1 cellular context compared by ENCODE assay signal in the genomic region with DNA sequence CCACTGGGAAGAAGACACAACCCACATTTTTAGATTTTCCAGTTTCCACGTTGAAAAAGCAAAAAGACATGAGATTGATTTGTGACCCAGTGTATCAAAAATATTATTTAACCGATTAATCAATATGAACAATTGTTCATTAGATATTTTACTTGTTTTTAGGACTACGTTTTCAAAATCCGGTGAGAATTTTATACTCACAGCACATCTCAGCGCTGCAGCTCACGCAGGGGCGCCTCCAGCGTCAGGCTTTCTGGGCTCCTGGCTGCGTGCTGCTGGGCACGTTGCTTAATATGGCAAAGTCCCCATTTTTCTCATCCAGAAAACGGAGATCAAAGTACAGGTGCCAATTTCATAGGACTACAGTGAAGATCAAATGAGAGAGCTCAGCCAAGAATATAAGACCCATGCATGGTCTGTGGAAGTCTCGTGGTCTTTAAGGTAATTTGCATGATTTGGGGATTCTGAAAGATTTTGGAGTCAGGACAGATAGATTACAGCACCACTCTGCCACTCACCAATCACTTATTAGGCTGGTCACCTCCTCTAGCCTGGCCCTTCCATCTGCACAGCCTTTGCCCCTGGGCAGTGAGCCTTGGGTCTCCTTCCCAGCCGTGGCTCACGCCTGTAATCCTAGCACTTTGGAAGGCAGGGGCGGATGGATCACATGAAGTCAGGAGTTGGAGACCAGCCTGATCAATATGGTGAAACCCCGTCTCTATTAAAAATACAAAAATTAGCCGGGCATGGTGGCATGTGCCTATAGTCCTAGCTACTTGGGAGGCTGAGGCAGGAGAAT.
TF ChIP-seq lines count a peak whose summit lies in the region.

No MANE protein-coding gene starts in this region.

TF ChIP-seq in HepG2, 621 proteins besides CTCF, POLR2A, EP300 and RAD21 (continued from another document and continues in another):
- TF ChIP-seq JDP2 (CRISPR knock-in tag; IDR thresholded peaks at IDR 0.05; ENCODE audit: borderline replicate concordance) (no peak), NR2F1 (CRISPR knock-in tag; IDR thresholded peaks at IDR 0.05) (no peak), ASH2L (IDR thresholded peaks at IDR 0.05; ENCODE audit: insufficient read length, low read depth, low read length) (peak; percentile 30), ZSCAN31 (CRISPR knock-in tag; IDR thresholded peaks at IDR 0.05; ENCODE audit: low read depth) (no peak), SAP130 (CRISPR knock-in tag; IDR thresholded peaks at IDR 0.05; ENCODE audit: low read depth) (0 out of 2 replicates have a peak, but pooled peaks have one; percentile 0), JUNB (CRISPR knock-in tag; IDR thresholded peaks at IDR 0.05; ENCODE audit: borderline replicate concordance) (no peak), ZFP36L2 (CRISPR knock-in tag; IDR thresholded peaks at IDR 0.05) (no peak), KLF11 (CRISPR knock-in tag; IDR thresholded peaks at IDR 0.05) (0 out of 2 replicates have a peak, but pooled peaks have one; percentile 6), ZMYM3 (CRISPR knock-in tag; IDR thresholded peaks at IDR 0.05) (no peak), ZKSCAN1 (IDR thresholded peaks at IDR 0.05; ENCODE audit: low read length) (no peak), GTF2F1 (IDR thresholded peaks at IDR 0.05; ENCODE audit: low read length) (no peak), SP5 (CRISPR knock-in tag; IDR thresholded peaks at IDR 0.05; ENCODE audit: borderline replicate concordance, low read depth) (no peak), YEATS4 (CRISPR knock-in tag; IDR thresholded peaks at IDR 0.05; ENCODE audit: borderline replicate concordance) (no peak), JUN (CRISPR knock-in tag; IDR thresholded peaks at IDR 0.05) (no peak), ARNTL (CRISPR knock-in tag; IDR thresholded peaks at IDR 0.05) (no peak), HNF4G (IDR thresholded peaks at IDR 0.05; ENCODE audit: borderline replicate concordance, low read depth, low read length) (peak; percentile 31; the same call in 1 of the 2 replicates), HNF4G (CRISPR knock-in tag; IDR thresholded peaks at IDR 0.05; ENCODE audit: borderline replicate concordance, low read depth) (no peak; the same call in 1 of the 2 replicates)
- TF ChIP-seq, protein P1, sequence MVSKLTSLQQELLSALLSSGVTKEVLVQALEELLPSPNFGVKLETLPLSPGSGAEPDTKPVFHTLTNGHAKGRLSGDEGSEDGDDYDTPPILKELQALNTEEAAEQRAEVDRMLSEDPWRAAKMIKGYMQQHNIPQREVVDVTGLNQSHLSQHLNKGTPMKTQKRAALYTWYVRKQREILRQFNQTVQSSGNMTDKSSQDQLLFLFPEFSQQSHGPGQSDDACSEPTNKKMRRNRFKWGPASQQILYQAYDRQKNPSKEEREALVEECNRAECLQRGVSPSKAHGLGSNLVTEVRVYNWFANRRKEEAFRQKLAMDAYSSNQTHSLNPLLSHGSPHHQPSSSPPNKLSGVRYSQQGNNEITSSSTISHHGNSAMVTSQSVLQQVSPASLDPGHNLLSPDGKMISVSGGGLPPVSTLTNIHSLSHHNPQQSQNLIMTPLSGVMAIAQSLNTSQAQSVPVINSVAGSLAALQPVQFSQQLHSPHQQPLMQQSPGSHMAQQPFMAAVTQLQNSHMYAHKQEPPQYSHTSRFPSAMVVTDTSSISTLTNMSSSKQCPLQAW (CRISPR knock-in tag; IDR thresholded peaks at IDR 0.05), result no peak
- TF ChIP-seq, protein P2, sequence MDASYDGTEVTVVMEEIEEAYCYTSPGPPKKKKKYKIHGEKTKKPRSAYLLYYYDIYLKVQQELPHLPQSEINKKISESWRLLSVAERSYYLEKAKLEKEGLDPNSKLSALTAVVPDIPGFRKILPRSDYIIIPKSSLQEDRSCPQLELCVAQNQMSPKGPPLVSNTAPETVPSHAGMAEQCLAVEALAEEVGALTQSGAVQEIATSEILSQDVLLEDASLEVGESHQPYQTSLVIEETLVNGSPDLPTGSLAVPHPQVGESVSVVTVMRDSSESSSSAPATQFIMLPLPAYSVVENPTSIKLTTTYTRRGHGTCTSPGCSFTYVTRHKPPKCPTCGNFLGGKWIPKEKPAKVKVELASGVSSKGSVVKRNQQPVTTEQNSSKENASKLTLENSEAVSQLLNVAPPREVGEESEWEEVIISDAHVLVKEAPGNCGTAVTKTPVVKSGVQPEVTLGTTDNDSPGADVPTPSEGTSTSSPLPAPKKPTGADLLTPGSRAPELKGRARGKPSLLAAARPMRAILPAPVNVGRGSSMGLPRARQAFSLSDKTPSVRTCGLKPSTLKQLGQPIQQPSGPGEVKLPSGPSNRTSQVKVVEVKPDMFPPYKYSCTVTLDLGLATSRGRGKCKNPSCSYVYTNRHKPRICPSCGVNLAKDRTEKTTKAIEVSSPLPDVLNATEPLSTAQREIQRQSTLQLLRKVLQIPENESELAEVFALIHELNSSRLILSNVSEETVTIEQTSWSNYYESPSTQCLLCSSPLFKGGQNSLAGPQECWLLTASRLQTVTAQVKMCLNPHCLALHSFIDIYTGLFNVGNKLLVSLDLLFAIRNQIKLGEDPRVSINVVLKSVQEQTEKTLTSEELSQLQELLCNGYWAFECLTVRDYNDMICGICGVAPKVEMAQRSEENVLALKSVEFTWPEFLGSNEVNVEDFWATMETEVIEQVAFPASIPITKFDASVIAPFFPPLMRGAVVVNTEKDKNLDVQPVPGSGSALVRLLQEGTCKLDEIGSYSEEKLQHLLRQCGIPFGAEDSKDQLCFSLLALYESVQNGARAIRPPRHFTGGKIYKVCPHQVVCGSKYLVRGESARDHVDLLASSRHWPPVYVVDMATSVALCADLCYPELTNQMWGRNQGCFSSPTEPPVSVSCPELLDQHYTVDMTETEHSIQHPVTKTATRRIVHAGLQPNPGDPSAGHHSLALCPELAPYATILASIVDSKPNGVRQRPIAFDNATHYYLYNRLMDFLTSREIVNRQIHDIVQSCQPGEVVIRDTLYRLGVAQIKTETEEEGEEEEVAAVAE (CRISPR knock-in tag; IDR thresholded peaks at IDR 0.05; ENCODE audit: borderline replicate concordance), result no peak; the same call in 1 of the 2 replicates
- TF ChIP-seq, protein P3, sequence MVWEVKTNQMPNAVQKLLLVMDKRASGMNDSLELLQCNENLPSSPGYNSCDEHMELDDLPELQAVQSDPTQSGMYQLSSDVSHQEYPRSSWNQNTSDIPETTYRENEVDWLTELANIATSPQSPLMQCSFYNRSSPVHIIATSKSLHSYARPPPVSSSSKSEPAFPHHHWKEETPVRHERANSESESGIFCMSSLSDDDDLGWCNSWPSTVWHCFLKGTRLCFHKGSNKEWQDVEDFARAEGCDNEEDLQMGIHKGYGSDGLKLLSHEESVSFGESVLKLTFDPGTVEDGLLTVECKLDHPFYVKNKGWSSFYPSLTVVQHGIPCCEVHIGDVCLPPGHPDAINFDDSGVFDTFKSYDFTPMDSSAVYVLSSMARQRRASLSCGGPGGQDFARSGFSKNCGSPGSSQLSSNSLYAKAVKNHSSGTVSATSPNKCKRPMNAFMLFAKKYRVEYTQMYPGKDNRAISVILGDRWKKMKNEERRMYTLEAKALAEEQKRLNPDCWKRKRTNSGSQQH (CRISPR knock-in tag; IDR thresholded peaks at IDR 0.05; ENCODE audit: low read depth), result 0 out of 2 replicates have a peak, but pooled peaks have one; percentile 56
- TF ChIP-seq, protein P4, sequence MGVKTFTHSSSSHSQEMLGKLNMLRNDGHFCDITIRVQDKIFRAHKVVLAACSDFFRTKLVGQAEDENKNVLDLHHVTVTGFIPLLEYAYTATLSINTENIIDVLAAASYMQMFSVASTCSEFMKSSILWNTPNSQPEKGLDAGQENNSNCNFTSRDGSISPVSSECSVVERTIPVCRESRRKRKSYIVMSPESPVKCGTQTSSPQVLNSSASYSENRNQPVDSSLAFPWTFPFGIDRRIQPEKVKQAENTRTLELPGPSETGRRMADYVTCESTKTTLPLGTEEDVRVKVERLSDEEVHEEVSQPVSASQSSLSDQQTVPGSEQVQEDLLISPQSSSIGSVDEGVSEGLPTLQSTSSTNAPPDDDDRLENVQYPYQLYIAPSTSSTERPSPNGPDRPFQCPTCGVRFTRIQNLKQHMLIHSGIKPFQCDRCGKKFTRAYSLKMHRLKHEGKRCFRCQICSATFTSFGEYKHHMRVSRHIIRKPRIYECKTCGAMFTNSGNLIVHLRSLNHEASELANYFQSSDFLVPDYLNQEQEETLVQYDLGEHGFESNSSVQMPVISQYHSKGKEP (CRISPR knock-in tag; IDR thresholded peaks at IDR 0.05), result no peak
- TF ChIP-seq, protein P5, sequence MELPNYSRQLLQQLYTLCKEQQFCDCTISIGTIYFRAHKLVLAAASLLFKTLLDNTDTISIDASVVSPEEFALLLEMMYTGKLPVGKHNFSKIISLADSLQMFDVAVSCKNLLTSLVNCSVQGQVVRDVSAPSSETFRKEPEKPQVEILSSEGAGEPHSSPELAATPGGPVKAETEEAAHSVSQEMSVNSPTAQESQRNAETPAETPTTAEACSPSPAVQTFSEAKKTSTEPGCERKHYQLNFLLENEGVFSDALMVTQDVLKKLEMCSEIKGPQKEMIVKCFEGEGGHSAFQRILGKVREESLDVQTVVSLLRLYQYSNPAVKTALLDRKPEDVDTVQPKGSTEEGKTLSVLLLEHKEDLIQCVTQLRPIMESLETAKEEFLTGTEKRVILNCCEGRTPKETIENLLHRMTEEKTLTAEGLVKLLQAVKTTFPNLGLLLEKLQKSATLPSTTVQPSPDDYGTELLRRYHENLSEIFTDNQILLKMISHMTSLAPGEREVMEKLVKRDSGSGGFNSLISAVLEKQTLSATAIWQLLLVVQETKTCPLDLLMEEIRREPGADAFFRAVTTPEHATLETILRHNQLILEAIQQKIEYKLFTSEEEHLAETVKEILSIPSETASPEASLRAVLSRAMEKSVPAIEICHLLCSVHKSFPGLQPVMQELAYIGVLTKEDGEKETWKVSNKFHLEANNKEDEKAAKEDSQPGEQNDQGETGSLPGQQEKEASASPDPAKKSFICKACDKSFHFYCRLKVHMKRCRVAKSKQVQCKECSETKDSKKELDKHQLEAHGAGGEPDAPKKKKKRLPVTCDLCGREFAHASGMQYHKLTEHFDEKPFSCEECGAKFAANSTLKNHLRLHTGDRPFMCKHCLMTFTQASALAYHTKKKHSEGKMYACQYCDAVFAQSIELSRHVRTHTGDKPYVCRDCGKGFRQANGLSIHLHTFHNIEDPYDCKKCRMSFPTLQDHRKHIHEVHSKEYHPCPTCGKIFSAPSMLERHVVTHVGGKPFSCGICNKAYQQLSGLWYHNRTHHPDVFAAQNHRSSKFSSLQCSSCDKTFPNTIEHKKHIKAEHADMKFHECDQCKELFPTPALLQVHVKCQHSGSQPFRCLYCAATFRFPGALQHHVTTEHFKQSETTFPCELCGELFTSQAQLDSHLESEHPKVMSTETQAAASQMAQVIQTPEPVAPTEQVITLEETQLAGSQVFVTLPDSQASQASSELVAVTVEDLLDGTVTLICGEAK (IDR thresholded peaks at IDR 0.05), result no peak
- TF ChIP-seq, protein P5 (CRISPR knock-in tag; IDR thresholded peaks at IDR 0.05), result peak; percentile 27; the same call in 1 of the 2 replicates
